Comparison of ENCODE assay signal across 21 cellular contexts in genomic region chr10:3584926-3585784, GRCh38.
"Had no signal": no experiment of that assay in that cellular context is flagged by ENCODE, and none has a peak within 500 bp of the region (broad histone marks: within the 10 kb centered on the region; RNA-seq: fewer than 3 reads in every experiment).

No MANE protein-coding gene starts in this region.

- H3K4me1 Mint-ChIP-seq: central memory CD8-positive, alpha-beta T cell; immature natural killer cell; nephron had no signal

- H3K9ac ChIP-seq: SK-N-SH had no signal

- H3K4me3 Mint-ChIP-seq: activated CD8-positive, alpha-beta T cell treated with anti-CD3 and anti-CD28 coated beads, Interleukin-2, amount 10 ng/mL, durations not matched to agents 7 days and 5 days; activated naive CD8-positive, alpha-beta T cell; central memory CD8-positive, alpha-beta T cell; effector memory CD8-positive, alpha-beta T cell; immature natural killer cell; nephron had no signal

- H3K27ac ChIP-seq: adrenal gland, dorsolateral prefrontal cortex, esophagus squamous epithelium, heart right ventricle, testis, upper lobe of left lung had no signal

- H3K36me3 ChIP-seq: adrenal gland, esophagus squamous epithelium, heart right ventricle, upper lobe of left lung had no signal

- H3K4me2 ChIP-seq: SK-N-SH had no signal

- H3K4me3 ChIP-seq: adrenal gland, dorsolateral prefrontal cortex, esophagus squamous epithelium, heart right ventricle, testis, upper lobe of left lung had no signal

- ATAC-seq: activated CD4-positive, CD25-positive, alpha-beta regulatory T cell treated with anti-CD3 and anti-CD28 coated beads, Interleukin-2, amount 50 U/mL, for 24 hours; activated CD8-positive, alpha-beta T cell treated with anti-CD3 and anti-CD28 coated beads, Interleukin-2, amount 10 ng/mL, durations not matched to agents 7 days and 5 days; effector memory CD8-positive, alpha-beta T cell; heart right ventricle had no signal

- DNase-seq: activated CD4-positive, alpha-beta T cell treated with anti-CD3 and anti-CD28 coated beads, Interleukin-2, amount 50 U/mL, for 1 hour; activated CD8-positive, alpha-beta T cell treated with anti-CD3 and anti-CD28 coated beads, Interleukin-2, amount 10 ng/mL, durations not matched to agents 7 days and 5 days; activated naive CD4-positive, alpha-beta T cell; adrenal gland; dorsolateral prefrontal cortex; effector memory CD8-positive, alpha-beta T cell; esophagus squamous epithelium; heart right ventricle; immature natural killer cell; occipital lobe; posterior cingulate gyrus; SK-N-SH; stimulated activated CD4-positive, alpha-beta T cell treated with anti-CD3 and anti-CD28 coated beads, Interleukin-4, amount 100 ng/mL, for 1 hour; stimulated activated naive CD4-positive, alpha-beta T cell; T-helper 2 cell; testis had no signal

- H3K9me3 Mint-ChIP-seq: central memory CD8-positive, alpha-beta T cell; effector memory CD8-positive, alpha-beta T cell; immature natural killer cell; nephron had no signal

- H3K4me1 ChIP-seq: adrenal gland, esophagus squamous epithelium, testis, upper lobe of left lung had no signal

- H3K9me3 ChIP-seq: adrenal gland, esophagus squamous epithelium, heart right ventricle, SK-N-SH, testis, upper lobe of left lung had no signal

- H3K27me3 ChIP-seq: adrenal gland, dorsolateral prefrontal cortex, esophagus squamous epithelium, heart right ventricle, testis, upper lobe of left lung had no signal

- H3K36me3 Mint-ChIP-seq: activated naive CD8-positive, alpha-beta T cell; immature natural killer cell had no signal

- H3K27ac Mint-ChIP-seq: activated CD8-positive, alpha-beta T cell treated with anti-CD3 and anti-CD28 coated beads, Interleukin-2, amount 10 ng/mL, durations not matched to agents 7 days and 5 days; activated naive CD8-positive, alpha-beta T cell; effector memory CD8-positive, alpha-beta T cell; immature natural killer cell; nephron had no signal

- H3K9me2 ChIP-seq: SK-N-SH had no signal
